10 cellular contexts compared by ENCODE assay signal in the genomic region with DNA sequence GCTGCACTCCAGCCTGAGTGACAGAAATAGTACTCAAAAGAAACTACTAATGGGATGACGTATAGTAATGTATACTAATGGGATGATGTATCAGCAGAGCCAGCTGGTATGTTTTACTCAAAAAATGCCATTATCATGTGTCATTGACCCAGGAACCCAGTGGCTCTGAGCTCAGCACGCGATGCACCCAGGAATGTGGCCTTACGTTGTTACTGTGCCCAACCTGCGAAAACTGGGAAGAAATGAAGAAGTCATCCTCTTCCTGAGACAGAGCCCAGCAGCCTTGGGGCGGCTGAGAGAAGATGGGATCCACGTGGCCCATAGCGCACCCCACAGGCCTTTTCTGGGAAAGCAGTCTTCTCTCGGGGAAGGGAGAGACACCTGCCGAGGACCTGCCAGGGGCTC. TPM values are rescaled to one million over a fixed set of nuclear protein-coding genes. Genes with fewer than 3 reads are reported as not detected.
DNase-seq lines count a peak whose midpoint lies in the region; ATAC-seq and TF ChIP-seq lines count a peak whose summit lies in the region.
"Had no signal": no experiment of that assay in that cellular context is flagged by ENCODE, and none has a peak within 500 bp of the region (broad histone marks: within the 10 kb centered on the region; RNA-seq: fewer than 3 reads in every experiment).

No MANE protein-coding gene starts in this region.

- H3K27ac Mint-ChIP-seq in activated T-cell treated with anti-CD3 and anti-CD28 coated beads, Interleukin-2, amount 50 U/mL, for 72 hours: no peak overlapping the region
- H3K27ac Mint-ChIP-seq: T-helper 2 cell treated with Interferon-gamma antibody and Interleukin-4, amounts not matched to agents 5 μg/mL and 100 μg/mL, for 36 hours had no signal

- H3K27me3 Mint-ChIP-seq in activated T-cell treated with anti-CD3 and anti-CD28 coated beads, Interleukin-2, amount 50 U/mL, for 72 hours (ENCODE audit: low read depth): no peaks in the 10 kb centered on the region

- ATAC-seq in activated T-cell treated with anti-CD3 and anti-CD28 coated beads, Interleukin-2, amount 50 U/mL, for 72 hours (replicated peaks in 1 of 2): peak; percentile 22 to 43
- no peak for ATAC-seq in GM19035 (IDR thresholded peaks at IDR 0.05; ENCODE audit: unreplicated experiment)
- ATAC-seq in GM18870 (IDR thresholded peaks at IDR 0.05; ENCODE audit: unreplicated experiment): no peak

- POLR2A ChIA-PET in BJ (lab: Charles Lee): interaction anchor here (0.9 kb wide), 1 partner anchor 9 kb away, joined by 9 read pairs; the partner anchor contains the start of gene UBE2J2

- H3K27me3 ChIP-seq in BJ (ENCODE audit: control insufficient read depth, insufficient read depth, low read length) (no peaks in the 10 kb centered on the region), kidney epithelial cell (ENCODE audit: control insufficient read depth, insufficient read depth, low read length) (no peaks in the 10 kb centered on the region)

- peaks cover 0 to 13% of the 10 kb centered on the region in 2 donors for H3K36me3 Mint-ChIP-seq in activated T-cell treated with anti-CD3 and anti-CD28 coated beads, Interleukin-2, amount 50 U/mL, for 72 hours (ENCODE audit: insufficient read depth in 2 of 2)

- TF ChIP-seq CTCF in BJ (IDR thresholded peaks at IDR 0.05; ENCODE audit: insufficient read depth, low read depth, low read length) (peak; percentile 65), kidney epithelial cell (IDR thresholded peaks at IDR 0.05; ENCODE audit: insufficient read depth, low read length, poor library complexity, severe bottlenecking) (peak; percentile 53)

- DNase-seq in BJ (ENCODE audit: low read depth) (peak; percentile 94), HT1080 (ENCODE audit: low read depth) (peak; percentile 89), kidney epithelial cell (ENCODE audit: low read depth) (peak; percentile 88), pons (ENCODE audit: low spot score) (no peak), HuH-7.5 (ENCODE audit: low spot score) (no peak)
- no peak for DNase-seq in activated T-cell treated with anti-CD3 and anti-CD28 coated beads, Interleukin-2, amount 50 U/mL, for 72 hours
- DNase-seq: stimulated activated CD4-positive, alpha-beta T cell treated with anti-CD3 and anti-CD28 coated beads, Interleukin-12 subunit alpha, Interleukin-12 subunit beta, amount 100 ng/mL, for 4 hours had no signal

- H3K9me3 Mint-ChIP-seq in activated T-cell treated with anti-CD3 and anti-CD28 coated beads, Interleukin-2, amount 50 U/mL, for 72 hours: no peaks in the 10 kb centered on the region
- H3K9me3 Mint-ChIP-seq: T-helper 2 cell treated with Interferon-gamma antibody and Interleukin-4, amounts not matched to agents 5 μg/mL and 100 μg/mL, for 36 hours had no signal

- H3K4me3 ChIP-seq in BJ (ENCODE audit: low read depth, low read length) (no peak overlapping the region), kidney epithelial cell (ENCODE audit: low read depth, low read length) (no peak overlapping the region)

- CTCF ChIA-PET in BJ (lab: Yijun Ruan, JAX): interaction anchor here (0.6 to 6.4 kb wide), 6 partner anchors 9 to 143 kb away, joined by 3 to 30 read pairs (median 4); partner anchors contain the start of gene UBE2J2

- H3K4me1 Mint-ChIP-seq in activated T-cell treated with anti-CD3 and anti-CD28 coated beads, Interleukin-2, amount 50 U/mL, for 72 hours (ENCODE audit: low read depth): peaks cover 13% of the 10 kb centered on the region

- peaks cover 28% of the 10 kb centered on the region for H3K36me3 ChIP-seq in BJ (ENCODE audit: control insufficient read depth, insufficient read depth, low read length)
- H3K36me3 ChIP-seq in kidney epithelial cell (ENCODE audit: control insufficient read depth, insufficient read depth, low read length): peaks cover 1% of the 10 kb centered on the region

- H3K4me3 Mint-ChIP-seq in activated T-cell treated with anti-CD3 and anti-CD28 coated beads, Interleukin-2, amount 50 U/mL, for 72 hours: no peak overlapping the region
- H3K4me3 Mint-ChIP-seq: T-helper 2 cell treated with Interferon-gamma antibody and Interleukin-4, amounts not matched to agents 5 μg/mL and 100 μg/mL, for 36 hours had no signal

RNA-seq across cellular contexts. Expression of gene UBE2J2, which starts 8.8 kb away (rescaled TPM):
- 20.5 and 25.7 TPM in 2 replicates for polyA plus RNA-seq in BJ (2011; rRNA removed)
- polyA minus RNA-seq in BJ (2011; rRNA and poly(A)+ RNA removed): 12.3 and 15.7 TPM in 2 replicates
- 125 and 139 TPM in 2 replicates for total RNA-seq in HT1080 (2014; rRNA removed; shearing (Covaris generic))
- 74.7 and 83.5 TPM in 2 replicates for polyA plus RNA-seq in HT1080 (2015; cell fraction: cytosol; rRNA removed)
- 73.5 and 74.9 TPM in 2 replicates for polyA plus RNA-seq in HT1080 (2015; cell fraction: nucleus; rRNA removed)
- total RNA-seq in activated T-cell treated with anti-CD3 and anti-CD28 coated beads, Interleukin-2, amount 50 U/mL, for 72 hours: 10 to 100 TPM; 63.5 to 77.8 TPM
- total RNA-seq in kidney epithelial cell: 65.1 and 78.0 TPM in 2 replicates

RNA-seq across cellular contexts. Expression of gene SCNN1D, which starts 15.4 kb away (rescaled TPM):
- 1.1 and 1.9 TPM in 2 replicates for polyA plus RNA-seq in BJ (2011; rRNA removed)
- polyA minus RNA-seq in BJ (2011; rRNA and poly(A)+ RNA removed): 0.15 and 0.24 TPM in 2 replicates
- total RNA-seq in HT1080 (2014; rRNA removed; shearing (Covaris generic)): 0.20 and 0.59 TPM in 2 replicates
- 0.17 and 0.68 TPM in 2 replicates for polyA plus RNA-seq in HT1080 (2015; cell fraction: cytosol; rRNA removed)
- polyA plus RNA-seq in HT1080 (2015; cell fraction: nucleus; rRNA removed): 9.7 and 10.0 TPM in 2 replicates
- total RNA-seq in activated T-cell treated with anti-CD3 and anti-CD28 coated beads, Interleukin-2, amount 50 U/mL, for 72 hours: 10 to 100 TPM in 1 of 2 donors, 1 to 10 TPM in 1; 5.6 to 13.0 TPM
- 0.46 and 0.62 TPM in 2 replicates for total RNA-seq in kidney epithelial cell

RNA-seq across cellular contexts. Expression of gene C1QTNF12, which starts 18.3 kb away (rescaled TPM):
- 0.42 and 0.43 TPM in 2 replicates for polyA plus RNA-seq in BJ (2011; rRNA removed)
- not detected in 2 replicates for polyA minus RNA-seq in BJ (2011; rRNA and poly(A)+ RNA removed)
- 0.40 and 1.5 TPM in 2 replicates for total RNA-seq in HT1080 (2014; rRNA removed; shearing (Covaris generic))
- 0.45 and 0.70 TPM in 2 replicates for polyA plus RNA-seq in HT1080 (2015; cell fraction: cytosol; rRNA removed)
- 5.1 and 9.5 TPM in 2 replicates for polyA plus RNA-seq in HT1080 (2015; cell fraction: nucleus; rRNA removed)
- total RNA-seq in activated T-cell treated with anti-CD3 and anti-CD28 coated beads, Interleukin-2, amount 50 U/mL, for 72 hours: 10 to 100 TPM in 1 of 2 donors, 1 to 10 TPM in 1; 8.1 to 14.2 TPM
- total RNA-seq in kidney epithelial cell: 0.88 and 1.4 TPM in 2 replicates

RNA-seq across cellular contexts. Expression of gene B3GALT6, which starts 32.8 kb away (rescaled TPM):
- polyA plus RNA-seq in BJ (2011; rRNA removed): 16.9 and 20.9 TPM in 2 replicates
- 6.2 and 6.3 TPM in 2 replicates for polyA minus RNA-seq in BJ (2011; rRNA and poly(A)+ RNA removed)
- total RNA-seq in HT1080 (2014; rRNA removed; shearing (Covaris generic)): 27.3 and 37.6 TPM in 2 replicates
- polyA plus RNA-seq in HT1080 (2015; cell fraction: cytosol; rRNA removed): 26.7 and 29.9 TPM in 2 replicates
- polyA plus RNA-seq in HT1080 (2015; cell fraction: nucleus; rRNA removed): 13.7 and 16.3 TPM in 2 replicates
- total RNA-seq in activated T-cell treated with anti-CD3 and anti-CD28 coated beads, Interleukin-2, amount 50 U/mL, for 72 hours: 10 to 100 TPM; 13.1 to 13.6 TPM
- total RNA-seq in kidney epithelial cell: 43.7 and 48.6 TPM in 2 replicates

RNA-seq across cellular contexts. Expression of gene SDF4, which starts 33.1 kb away (rescaled TPM):
- 119 and 188 TPM in 2 replicates for polyA plus RNA-seq in BJ (2011; rRNA removed)
- 49.0 and 50.6 TPM in 2 replicates for polyA minus RNA-seq in BJ (2011; rRNA and poly(A)+ RNA removed)
- total RNA-seq in HT1080 (2014; rRNA removed; shearing (Covaris generic)): 110 and 119 TPM in 2 replicates
- polyA plus RNA-seq in HT1080 (2015; cell fraction: cytosol; rRNA removed): 179 and 186 TPM in 2 replicates
- 142 and 146 TPM in 2 replicates for polyA plus RNA-seq in HT1080 (2015; cell fraction: nucleus; rRNA removed)
- total RNA-seq in activated T-cell treated with anti-CD3 and anti-CD28 coated beads, Interleukin-2, amount 50 U/mL, for 72 hours: 100 to 1,000 TPM; 188 to 348 TPM
- 146 and 153 TPM in 2 replicates for total RNA-seq in kidney epithelial cell

Comparison
In these comparisons a context has a peak if more than half of its experiments do, and no peak if none do; other contexts are left out.
1. DNase-seq: peak in BJ (single experiment), HT1080 (single experiment) and kidney epithelial cell (single experiment); none in activated T-cell treated with anti-CD3 and anti-CD28 coated beads, Interleukin-2, amount 50 U/mL, for 72 hours (0 of 2), pons (single experiment) and HuH-7.5 (single experiment).
2. ATAC-seq: peak in activated T-cell treated with anti-CD3 and anti-CD28 coated beads, Interleukin-2, amount 50 U/mL, for 72 hours (2 of 2); none in GM19035 (single experiment) and GM18870 (single experiment).